Comparison of ENCODE assay signal across 21 cellular contexts in the genomic region with DNA sequence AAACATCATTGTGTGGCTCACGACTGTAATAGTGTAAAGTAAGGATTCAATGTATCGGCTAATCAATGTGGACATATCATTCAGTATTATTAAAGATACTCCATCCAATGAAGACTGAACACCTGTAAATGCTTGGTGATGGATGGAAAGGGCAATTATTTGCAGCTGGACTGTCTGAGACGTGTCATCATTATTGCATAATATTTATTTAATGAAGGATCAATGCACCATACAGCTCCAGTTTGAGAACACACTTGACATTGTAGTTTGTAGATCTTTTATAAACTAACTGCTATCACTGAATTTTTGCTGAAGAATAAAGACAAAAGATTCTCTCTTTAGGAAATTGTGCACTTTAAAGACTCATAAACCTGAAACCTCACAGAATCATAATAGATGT.
"Had no signal": no experiment of that assay in that cellular context is flagged by ENCODE, and none has a peak within 500 bp of the region (broad histone marks: within the 10 kb centered on the region; RNA-seq: fewer than 3 reads in every experiment).

No MANE protein-coding gene starts in this region.

- DNase-seq: Kasumi-1, MM.1S, NCI-H1092 treated with DMSO at 0.1 percent for 48 hours, NCI-H1436, NCI-H187, NCI-H2029 treated with DMSO at 0.1 percent for 48 hours, NCI-H2171 treated with DMSO at 0.1 percent for 48 hours, NCI-H345, NCI-H446 treated with DMSO at 0.1 percent for 48 hours, NCI-H510A treated with DMSO at 0.1 percent for 48 hours, NCI-H774, Right ventricle myocardium superior, RPMI8226, SIG-M5, T-cell had no signal

- H3K27me3 ChIP-seq: SJSA1 had no signal

- FAIRE-seq: HTR-8/SVneo, RCC 7860 had no signal

- H3K4me3 Mint-ChIP-seq: T-cell had no signal

- H3K4me1 Mint-ChIP-seq: T-cell had no signal

- H3K36me3 Mint-ChIP-seq: T-cell had no signal

- H3K4me1 ChIP-seq: SJSA1 had no signal

- H3K4me3 ChIP-seq: SJSA1, SK-N-MC had no signal

- H3K9ac ChIP-seq: KMS-11 had no signal

- H3K9me3 Mint-ChIP-seq: T-cell had no signal

- H3K27ac ChIP-seq: HL-60, KMS-11, SJSA1, SK-N-MC had no signal

- ATAC-seq: T-cell had no signal

- H3K9me3 ChIP-seq: SJSA1 had no signal

- H3K27ac Mint-ChIP-seq: T-cell had no signal

- H3K4me2 ChIP-seq: KMS-11 had no signal

- H3K36me3 ChIP-seq: SJSA1 had no signal
